Comparison of ENCODE assay signal across 8 cellular contexts in genomic region chr15:83107841-83108181, GRCh38. TPM values are rescaled to one million over a fixed set of nuclear protein-coding genes. Genes with fewer than 3 reads are reported as not detected.
DNase-seq lines count a peak whose midpoint lies in the region; ATAC-seq, FAIRE-seq and TF ChIP-seq lines count a peak whose summit lies in the region.

No MANE protein-coding gene starts in this region.

- H3K4me3 ChIP-seq in heart left ventricle (peak overlapping the region; percentile 57 to 82 (median 63)), skeletal muscle cell (ENCODE audit: low read depth, low read length) (peak overlapping the region; percentile 59)

- H3K4me3 Mint-ChIP-seq in T-helper 1 cell treated with Interleukin-12 subunit alpha and Interleukin-12 subunit beta and Interleukin-4 antibody, amounts not matched to agents 30 μg/mL and 1 μg/mL, for 36 hours = peak overlapping the region; percentile 95

- peaks cover 25% of the 10 kb centered on the region for H3K36me3 Mint-ChIP-seq in T-helper 1 cell treated with Interleukin-12 subunit alpha and Interleukin-12 subunit beta and Interleukin-4 antibody, amounts not matched to agents 30 μg/mL and 1 μg/mL, for 36 hours (ENCODE audit: low read depth)

- DNase-seq in heart left ventricle = peak in 1 of 5 donors; percentile 24
- DNase-seq in skeletal muscle cell (ENCODE audit: low read depth) = no peak
- no peak for DNase-seq in OCI-M2 (lab: John Stamatoyannopoulos, UW; ENCODE audit: unreplicated experiment)
- DNase-seq in NCI-H526 treated with DMSO at 0.1 percent for 48 hours (lab: John Stamatoyannopoulos, UW) = no peak
- no peak for DNase-seq in cerebellar cortex (ENCODE audit: low spot score)
- no peak for DNase-seq in H54 (ENCODE audit: insufficient read length, low spot score)

- no peaks in the 10 kb centered on the region for H3K9me3 Mint-ChIP-seq in T-helper 1 cell treated with Interleukin-12 subunit alpha and Interleukin-12 subunit beta and Interleukin-4 antibody, amounts not matched to agents 30 μg/mL and 1 μg/mL, for 36 hours

- intact Hi-C loops in heart left ventricle (cut with DNase I) = loop anchor here in 5 of 10 donors (2.0 to 10.0 kb wide), 6 partner anchors 41 to 99 kb away; partner anchors contain the start of genes BTBD1 (in 3 of the 5), HDGFL3 (in 2 of the 5) and C15orf40 (in 1 of the 5)

- H3K36me3 ChIP-seq in heart left ventricle = no peaks in the 10 kb centered on the region

- peak overlapping the region; percentile 92 for H3K27ac Mint-ChIP-seq in T-helper 1 cell treated with Interleukin-12 subunit alpha and Interleukin-12 subunit beta and Interleukin-4 antibody, amounts not matched to agents 30 μg/mL and 1 μg/mL, for 36 hours

- peak overlapping the region; percentile 59 to 90 (median 74) for H3K27ac ChIP-seq in heart left ventricle

- ATAC-seq in GM19035 (IDR thresholded peaks at IDR 0.05; ENCODE audit: unreplicated experiment) (peak; percentile 24), heart left ventricle (peak in 1 of 4 donors; percentile 6)

- H3K9me3 ChIP-seq in heart left ventricle = no peaks in the 10 kb centered on the region

- TF ChIP-seq POLR2A in heart left ventricle (IDR thresholded peaks at IDR 0.05) (no peak), H54 (IDR thresholded peaks at IDR 0.05; ENCODE audit: low read depth, low read length) (no peak)

- H3K27me3 ChIP-seq in heart left ventricle = peaks cover 0 to 18% (median 0%) of the 10 kb centered on the region in 9 donors

- H3K4me1 ChIP-seq in heart left ventricle = peaks cover 3 to 43% (median 17%) of the 10 kb centered on the region in 12 donors

- no peak for FAIRE-seq in H54 (lab: Jason Lieb, UNC)

- H3K27me3 Mint-ChIP-seq in T-helper 1 cell treated with Interleukin-12 subunit alpha and Interleukin-12 subunit beta and Interleukin-4 antibody, amounts not matched to agents 30 μg/mL and 1 μg/mL, for 36 hours (ENCODE audit: low read depth) = peaks cover 24% of the 10 kb centered on the region

- 0 to 13% (median 9%) methylated on average over 6 to 30 of the region's 30 CpGs for WGBS in heart left ventricle, 4 donors

- TF ChIP-seq CTCF in heart left ventricle (IDR thresholded peaks at IDR 0.05) = no peak

- H3K4me1 Mint-ChIP-seq in T-helper 1 cell treated with Interleukin-12 subunit alpha and Interleukin-12 subunit beta and Interleukin-4 antibody, amounts not matched to agents 30 μg/mL and 1 μg/mL, for 36 hours (ENCODE audit: low read depth) = peaks cover 41% of the 10 kb centered on the region

RNA-seq across cellular contexts. Expression of gene TM6SF1, which starts 0.4 kb away (rescaled TPM):
- total RNA-seq in heart left ventricle = 1 to 10 TPM; 2.6 to 9.4 (median 4.7) TPM
- polyA plus RNA-seq in heart left ventricle = 1 to 10 TPM; 2.7 to 5.6 TPM

RNA-seq across cellular contexts. Expression of gene BTBD1, which starts 40.8 kb away (rescaled TPM):
- 100 to 1,000 TPM; 109 to 192 (median 140) TPM for total RNA-seq in heart left ventricle
- polyA plus RNA-seq in heart left ventricle = 100 to 1,000 TPM in 1 of 2 donors, 10 to 100 TPM in 1; 15.2 to 103 TPM
